33 cellular contexts compared by ENCODE assay signal in the genomic region with DNA sequence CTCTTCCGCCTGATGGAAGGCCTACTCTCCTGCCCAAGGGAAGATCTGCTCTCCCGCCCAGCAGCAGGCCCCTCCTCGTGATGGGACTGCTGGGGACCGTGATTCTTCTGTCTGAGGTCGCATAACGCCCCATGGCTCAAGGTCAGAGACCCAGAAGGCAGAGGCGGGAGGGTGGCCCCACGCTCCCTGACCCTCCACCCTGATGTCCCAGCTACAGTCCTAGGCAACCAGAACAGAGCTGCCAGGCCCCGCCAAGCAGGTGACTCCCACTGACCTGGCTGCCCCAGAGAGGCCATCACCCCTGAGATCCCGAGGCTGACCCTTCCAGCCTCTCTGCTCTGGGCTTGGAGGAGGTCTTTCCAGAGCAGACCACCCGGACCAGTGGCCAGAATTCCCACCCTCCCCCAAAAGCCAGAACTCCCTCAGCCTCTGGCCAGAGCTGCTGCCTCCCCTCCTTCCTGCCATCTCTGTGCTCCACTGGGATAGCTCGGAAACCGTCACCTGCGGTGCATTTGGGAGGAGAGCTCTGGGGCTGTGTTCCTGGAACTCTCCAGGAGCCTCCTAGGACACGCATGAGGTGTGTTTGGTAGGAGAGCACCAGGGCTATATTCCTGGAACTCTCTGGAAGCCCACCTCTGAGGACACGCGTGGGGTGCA. TPM values are rescaled to one million over a fixed set of nuclear protein-coding genes. Genes with fewer than 3 reads are reported as not detected.
"Had no signal": no experiment of that assay in that cellular context is flagged by ENCODE, and none has a peak within 500 bp of the region (broad histone marks: within the 10 kb centered on the region; RNA-seq: fewer than 3 reads in every experiment).

No MANE protein-coding gene starts in this region.

- H3K4me3 ChIP-seq: ascending aorta, esophagus muscularis mucosa, gastrocnemius medialis, heart right ventricle had no signal

- H3K36me3 ChIP-seq: ascending aorta, brain microvascular endothelial cell, esophagus muscularis mucosa, gastrocnemius medialis, heart right ventricle had no signal

- DNase-seq: activated CD4-positive, alpha-beta memory T cell treated with anti-CD3 and anti-CD28 coated beads, Interleukin-2, amount 10 ng/mL, durations not matched to agents 7 days and 5 days; activated CD4-positive, alpha-beta T cell treated with anti-CD3 and anti-CD28 coated beads for 1 hour; activated CD4-positive, alpha-beta T cell treated with anti-CD3 and anti-CD28 coated beads for 4 hours; activated CD4-positive, alpha-beta T cell treated with anti-CD3 and anti-CD28 coated beads, Interleukin-2, amount 10 ng/mL, durations not matched to agents 7 days and 5 days; activated CD4-positive, alpha-beta T cell treated with anti-CD3 and anti-CD28 coated beads, Interleukin-2, amount 50 U/mL, for 4 hours; activated CD8-positive, alpha-beta memory T cell treated with anti-CD3 and anti-CD28 coated beads, Interleukin-2, amount 50 U/mL, for 48 hours; activated gamma-delta T cell; activated naive CD4-positive, alpha-beta T cell; activated naive CD4-positive, alpha-beta T cell treated with anti-CD3 and anti-CD28 coated beads, Interleukin-2, amount 10 ng/mL, durations not matched to agents 7 days and 5 days; activated naive CD8-positive, alpha-beta T cell treated with anti-CD3 and anti-CD28 coated beads, Interleukin-2, amount 10 ng/mL, durations not matched to agents 7 days and 5 days; activated T-cell treated with anti-CD3 and anti-CD28 coated beads for 4 hours; activated T-cell treated with anti-CD3 and anti-CD28 coated beads, Interleukin-2, amount 50 U/mL, for 24 hours; activated T-cell treated with anti-CD3 and anti-CD28 coated beads, Interleukin-2, amount 50 U/mL, for 72 hours; brain microvascular endothelial cell; cortex of kidney; dermis blood vessel endothelial cell; effector CD4-positive, alpha-beta T cell; effector memory CD8-positive, alpha-beta T cell; erythroblast; foreskin keratinocyte; gastrocnemius medialis; glutamatergic neuron; heart right ventricle; T-helper 1 cell; T-helper 17 cell had no signal

- ATAC-seq: activated naive CD4-positive, alpha-beta T cell treated with anti-CD3 and anti-CD28 coated beads, Interleukin-2, amount 50 U/mL, for 72 hours; activated T-cell treated with anti-CD3 and anti-CD28 coated beads, Interleukin-2, amount 50 U/mL, for 72 hours; effector memory CD8-positive, alpha-beta T cell; foreskin keratinocyte; gastrocnemius medialis; heart right ventricle; T-helper 17 cell; WTC11 had no signal

- H3K9me3 ChIP-seq: ascending aorta, esophagus muscularis mucosa, gastrocnemius medialis, heart right ventricle had no signal

- FAIRE-seq: bronchial epithelial cell, colon had no signal

- H3K4me1 ChIP-seq: foreskin keratinocyte had no signal

- H3K27ac ChIP-seq: ascending aorta, brain microvascular endothelial cell, esophagus muscularis mucosa, foreskin keratinocyte, gastrocnemius medialis, heart right ventricle had no signal

RNA-seq across cellular contexts. Expression of gene ENPP7, which starts 7.3 kb away (rescaled TPM):
- total RNA-seq: activated CD4-positive, alpha-beta T cell treated with anti-CD3 and anti-CD28 coated beads, Interleukin-2, amount 10 ng/mL, durations not matched to agents 7 days and 5 days; activated T-cell treated with anti-CD3 and anti-CD28 coated beads, Interleukin-2, amount 50 U/mL, for 72 hours; bronchial epithelial cell; cardiac septum; chondrocyte; dermis blood vessel endothelial cell; esophagus muscularis mucosa; foreskin keratinocyte; gastrocnemius medialis; heart right ventricle; T-helper 17 cell; WTC11 had no signal
- polyA plus RNA-seq: foreskin keratinocyte, heart right ventricle had no signal
